8 cellular contexts compared by ENCODE assay signal in the genomic region with DNA sequence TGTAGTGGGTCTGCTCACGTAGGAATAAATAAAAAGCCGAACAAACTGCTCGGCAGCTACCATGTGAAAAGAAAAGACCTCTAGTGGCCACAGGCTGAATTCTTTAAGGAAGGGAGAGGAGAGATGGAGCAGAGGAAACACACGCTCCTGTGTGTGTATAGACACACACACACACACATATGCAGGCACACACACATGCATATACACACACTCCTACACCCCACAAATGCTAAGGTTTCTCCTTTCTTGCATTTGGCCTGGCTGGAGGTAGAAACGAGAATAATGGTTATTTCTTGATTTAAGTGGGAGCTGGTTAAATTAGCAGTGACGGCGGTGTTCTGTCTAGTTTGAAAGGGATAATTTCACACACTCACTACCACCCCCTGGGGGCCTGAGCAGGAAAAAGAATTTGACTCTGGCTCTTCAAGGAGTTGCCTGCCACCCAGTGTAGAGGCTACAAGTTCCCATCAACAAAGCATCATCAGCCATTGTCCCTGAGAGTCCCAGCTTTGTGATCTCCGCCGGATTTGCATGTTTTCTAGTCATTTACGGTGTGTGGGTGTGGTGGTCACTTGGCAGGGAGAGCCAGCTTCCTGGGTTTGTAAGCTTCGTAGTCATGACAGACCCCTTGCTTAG. TPM values are rescaled to one million over a fixed set of nuclear protein-coding genes. Genes with fewer than 3 reads are reported as not detected.
DNase-seq lines count a peak whose midpoint lies in the region; TF ChIP-seq lines count a peak whose summit lies in the region.

Gene INSYN2B (minus strand): TSS at position 78 of the 636 bp plus-strand sequence. CDS start 96,597 bp downstream, outside the sequence.

- intact Hi-C loops in CD4-positive, alpha-beta memory T cell (cut with micrococcal nuclease), result no loop called here

- POLR2A ChIA-PET in CD4-positive, alpha-beta memory T cell (lab: Charles Lee; ENCODE audit: partially characterized antibody), result no interaction called here

- H3K27me3 ChIP-seq in fibroblast of lung (ENCODE audit: control insufficient read depth, insufficient read depth, low read length), result no peaks in the 10 kb centered on the region
- H3K27me3 ChIP-seq in CD4-positive, alpha-beta memory T cell (ENCODE audit: insufficient read depth, low read length), result no peaks in the 10 kb centered on the region

- peak within 1 kb of the TSS in 1 of 7 donors; percentile 24 for H3K27ac Mint-ChIP-seq in CD4-positive, alpha-beta memory T cell

- peak within 1 kb of the TSS; percentile 86 for H3K4me2 ChIP-seq in fibroblast of lung (ENCODE audit: extremely low read depth, insufficient read depth, low read length)

- H3K36me3 Mint-ChIP-seq in CD4-positive, alpha-beta memory T cell, result peaks cover 32 to 49% of the 10 kb centered on the region in 2 donors

- CTCF ChIA-PET in CD4-positive, alpha-beta memory T cell (lab: Charles Lee; ENCODE audit: partially characterized antibody), result interaction anchor here (1.1 to 1.4 kb wide), 2 partner anchors 11 to 67 kb away, joined by 3 read pairs; no protein-coding TSS in a partner anchor

- H2AFZ ChIP-seq in fibroblast of lung (ENCODE audit: low read length), result peak within 1 kb of the TSS; percentile 96

- H3K4me1 ChIP-seq in fibroblast of lung (ENCODE audit: control insufficient read depth, extremely low read depth, insufficient read depth, low read length), result peaks cover 16% of the 10 kb centered on the region
- H3K4me1 ChIP-seq in CD4-positive, alpha-beta memory T cell (ENCODE audit: insufficient read depth, low read length), result no peaks in the 10 kb centered on the region

- no peaks in the 10 kb centered on the region for H3K36me3 ChIP-seq in fibroblast of lung (ENCODE audit: control insufficient read depth, insufficient read depth, low read length)
- peaks cover 26% of the 10 kb centered on the region for H3K36me3 ChIP-seq in CD4-positive, alpha-beta memory T cell (ENCODE audit: insufficient read depth, low read length)

- peaks cover 0 to 8% (median 1%) of the 10 kb centered on the region in 4 donors for H3K4me1 Mint-ChIP-seq in CD4-positive, alpha-beta memory T cell

- H3K9ac ChIP-seq in fibroblast of lung (ENCODE audit: insufficient read depth, low read length), result peak within 1 kb of the TSS; percentile 52

- H3K27ac ChIP-seq in fibroblast of lung (ENCODE audit: insufficient read depth, low read length), result peak within 1 kb of the TSS; percentile 94
- no peak within 1 kb of the TSS for H3K27ac ChIP-seq in CD4-positive, alpha-beta memory T cell (ENCODE audit: low read depth, low read length)

- no peaks in the 10 kb centered on the region for H4K20me1 ChIP-seq in fibroblast of lung (ENCODE audit: control insufficient read depth, extremely low read depth, insufficient read depth, low read length)

- H3K79me2 ChIP-seq in fibroblast of lung (ENCODE audit: control insufficient read depth, insufficient read depth, low read length), result peaks cover 35% of the 10 kb centered on the region

- no peak within 1 kb of the TSS for H3K4me3 Mint-ChIP-seq in CD4-positive, alpha-beta memory T cell

- H3K27me3 Mint-ChIP-seq in CD4-positive, alpha-beta memory T cell, result no peaks in the 10 kb centered on the region

- H3K4me3 ChIP-seq in fibroblast of lung (replicated peaks in 1 of 4; ENCODE audit: control extremely low read depth in 1 of 4, insufficient read depth in 1 of 4, low read depth in 3 of 4, low read length in 4 of 4), result peak within 1 kb of the TSS; percentile 73 to 90 (median 78)
- no peak within 1 kb of the TSS for H3K4me3 ChIP-seq in CD4-positive, alpha-beta memory T cell (ENCODE audit: low read length in 2 of 2)

- H3K9me3 Mint-ChIP-seq in CD4-positive, alpha-beta memory T cell, result no peaks in the 10 kb centered on the region

- TF ChIP-seq CTCF in fibroblast of lung (conservative IDR thresholded peaks at IDR 0.05 in 1 of 2, IDR thresholded peaks at IDR 0.05 in 1 of 2; ENCODE audit: low read depth in 1 of 2, low read length in 2 of 2), result peak; percentile 73 to 87

- DNase-seq in COLO829 (ENCODE audit: low spot score) (peak; percentile 69), GM19238 (ENCODE audit: insufficient read length, low spot score) (peak; percentile 13), LoVo (ENCODE audit: low spot score) (peak; percentile 21), SW480 (ENCODE audit: low spot score) (peak; percentile 82), fibroblast of lung (ENCODE audit: low read depth in 2 of 2) (peak; percentile 85 to 93), myocyte (ENCODE audit: low read depth) (peak; percentile 93), ureter (ENCODE audit: low spot score) (peak; percentile 62)
- DNase-seq in CD4-positive, alpha-beta memory T cell, result no peak

- H3K9me3 ChIP-seq in fibroblast of lung (ENCODE audit: control insufficient read depth, insufficient read depth, low read depth, low read length), result no peaks in the 10 kb centered on the region
- no peaks in the 10 kb centered on the region for H3K9me3 ChIP-seq in CD4-positive, alpha-beta memory T cell (ENCODE audit: control insufficient read depth in 1 of 2, low read length in 2 of 2)

RNA-seq across cellular contexts. Expression of gene INSYN2B, which starts in this region (rescaled TPM):
- total RNA-seq in fibroblast of lung (2.8 and 3.6 TPM in 2 replicates), myocyte (0.24 and 0.26 TPM in 2 replicates), ureter (not detected)
- 6.3 and 18.0 TPM in 2 replicates for polyA plus RNA-seq in fibroblast of lung
- 2.9 and 4.2 TPM in 2 replicates for polyA plus RNA-seq in fibroblast of lung (2012)
- polyA minus RNA-seq in fibroblast of lung (ENCODE audit: low replicate concordance), result 1.8 and 9.7 TPM in 2 replicates
- 0.10 TPM for polyA plus RNA-seq in myocyte (2012)
- total RNA-seq in CD4-positive, alpha-beta memory T cell, result not detected
- polyA plus RNA-seq in CD4-positive, alpha-beta memory T cell, result not detected

Comparison
In these comparisons a context has a peak if more than half of its experiments do, and no peak if none do; other contexts are left out.
1. Peak in DNase-seq in myocyte; RNA of the gene not detected or under 1 TPM.
2. Peak in DNase-seq in ureter; RNA of the gene not detected or under 1 TPM.
3. DNase-seq: peak in COLO829 (single experiment), GM19238 (single experiment), LoVo (single experiment), SW480 (single experiment) and fibroblast of lung (2 of 2); none in CD4-positive, alpha-beta memory T cell (0 of 5).
4. H3K4me3 ChIP-seq: peak in fibroblast of lung (4 of 4); none in CD4-positive, alpha-beta memory T cell (0 of 2).